Comparison of ENCODE assay signal across 17 cellular contexts in genomic region chr4:8730159-8730558, GRCh38.
"Had no signal": no experiment of that assay in that cellular context is flagged by ENCODE, and none has a peak within 500 bp of the region (broad histone marks: within the 10 kb centered on the region; RNA-seq: fewer than 3 reads in every experiment).

No MANE protein-coding gene starts in this region.

- H3K4me3 Mint-ChIP-seq: activated CD4-positive, alpha-beta T cell treated with anti-CD3 and anti-CD28 coated beads, Interleukin-2, amount 10 ng/mL, durations not matched to agents 7 days and 5 days; activated naive CD8-positive, alpha-beta T cell; activated T-helper 1 cell treated with anti-CD3 and anti-CD28 coated beads, Interleukin-12 subunit alpha, Interleukin-12 subunit beta, Interleukin-2, Interleukin-4 antibody, amounts not matched to agents 30 ng/mL and 10 ng/mL and 1 ng/mL, durations not matched to agents 14 hours and 24 hours and 36 hours; nephron progenitor cell had no signal

- ATAC-seq: esophagus mucosa, left ventricle myocardium superior, SK-N-SH treated with all-trans-retinoic acid at 6 μM for 48 hours had no signal

- H3K27me3 Mint-ChIP-seq: activated CD4-positive, alpha-beta T cell treated with anti-CD3 and anti-CD28 coated beads, Interleukin-2, amount 10 ng/mL, durations not matched to agents 7 days and 5 days; activated naive CD8-positive, alpha-beta T cell had no signal

- H3K36me3 Mint-ChIP-seq: activated naive CD8-positive, alpha-beta T cell had no signal

- DNase-seq: activated CD4-positive, alpha-beta T cell treated with anti-CD3 and anti-CD28 coated beads, Interleukin-2, amount 10 ng/mL, durations not matched to agents 7 days and 5 days; activated CD4-positive, CD25-positive, alpha-beta regulatory T cell treated with anti-CD3 and anti-CD28 coated beads, Interleukin-2, amount 50 U/mL, for 72 hours; activated naive CD4-positive, alpha-beta T cell; central memory CD4-positive, alpha-beta T cell; effector memory CD4-positive, alpha-beta T cell; hippocampal formation; left ventricle myocardium superior; midbrain; nephron progenitor cell; nucleus accumbens; spleen; stimulated activated CD4-positive, alpha-beta T cell treated with anti-CD3 and anti-CD28 coated beads, Interleukin-4, amount 100 ng/mL, for 1 hour; stimulated activated naive CD4-positive, alpha-beta T cell had no signal

- H3K9me3 Mint-ChIP-seq: activated T-helper 1 cell treated with anti-CD3 and anti-CD28 coated beads, Interleukin-12 subunit alpha, Interleukin-12 subunit beta, Interleukin-2, Interleukin-4 antibody, amounts not matched to agents 30 ng/mL and 10 ng/mL and 1 ng/mL, durations not matched to agents 14 hours and 24 hours and 36 hours had no signal

- H3K27ac Mint-ChIP-seq: activated CD4-positive, alpha-beta T cell treated with anti-CD3 and anti-CD28 coated beads, Interleukin-2, amount 10 ng/mL, durations not matched to agents 7 days and 5 days; activated naive CD8-positive, alpha-beta T cell; activated T-helper 1 cell treated with anti-CD3 and anti-CD28 coated beads, Interleukin-12 subunit alpha, Interleukin-12 subunit beta, Interleukin-2, Interleukin-4 antibody, amounts not matched to agents 30 ng/mL and 10 ng/mL and 1 ng/mL, durations not matched to agents 14 hours and 24 hours and 36 hours; nephron progenitor cell had no signal
